In genomic region chr6:18463429-18463828, GRCh38 we compare ENCODE assay signal across 9 cellular contexts.
"Had no signal": no experiment of that assay in that cellular context is flagged by ENCODE, and none has a peak within 500 bp of the region (broad histone marks: within the 10 kb centered on the region; RNA-seq: fewer than 3 reads in every experiment).

No MANE protein-coding gene starts in this region.

- H3K4me3 ChIP-seq: GM23248, K562 had no signal

- ATAC-seq: K562 had no signal

- FAIRE-seq: H54, HTR-8/SVneo, K562 had no signal

- H3K9ac ChIP-seq: GM23248 had no signal

- H3K27ac ChIP-seq: GM23248 had no signal

- DNase-seq: GM23248, GOT3, H9, HCEC 1CT, IMR-90, KG1 had no signal

- H3K4me3 Mint-ChIP-seq: H9 had no signal

- H2AFZ ChIP-seq: GM23248 had no signal
